ENCODE assay signal across 26 cellular contexts in the genomic region with DNA sequence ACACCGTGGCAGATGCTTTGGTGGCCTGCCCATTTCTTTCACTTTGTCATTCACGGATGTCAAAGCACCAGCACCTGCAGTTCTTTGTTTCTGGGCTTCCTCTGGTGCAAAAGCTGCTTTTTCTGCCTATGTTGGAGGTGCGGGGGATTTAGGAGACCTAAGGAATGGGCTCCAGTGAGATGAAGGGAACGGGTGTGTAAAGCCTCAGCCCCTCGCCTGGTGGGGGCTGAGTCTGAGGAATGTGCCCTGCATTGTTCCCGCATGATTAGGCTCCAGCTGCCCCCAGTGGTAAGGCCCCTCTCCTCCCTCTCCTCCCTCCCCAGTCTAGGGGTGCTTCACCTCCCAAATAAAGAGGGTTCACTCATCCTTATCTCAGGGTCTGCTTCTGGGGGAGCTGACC.
DNase-seq lines count a peak whose midpoint lies in the region; ATAC-seq, FAIRE-seq and TF ChIP-seq lines count a peak whose summit lies in the region.
"Had no signal": no experiment of that assay in that cellular context is flagged by ENCODE, and none has a peak within 500 bp of the region (broad histone marks: within the 10 kb centered on the region; RNA-seq: fewer than 3 reads in every experiment).

No MANE protein-coding gene starts in this region.

- TF ChIP-seq EP300 in H1 (IDR thresholded peaks at IDR 0.05; ENCODE audit: borderline replicate concordance in 1 of 2, low read depth in 2 of 2, low read length in 2 of 2) = no peak

- no peak overlapping the region for H2AK5ac ChIP-seq in IMR-90 (ENCODE audit: low read depth, low read length)
- no peak overlapping the region for H2AK5ac ChIP-seq in H1 (ENCODE audit: low read depth, low read length)

- no peak overlapping the region for H3K56ac ChIP-seq in IMR-90 (ENCODE audit: extremely low read depth, insufficient read depth, low read length)
- no peak overlapping the region for H3K56ac ChIP-seq in H1 (replicated peaks; ENCODE audit: insufficient read length, low read depth, low read length)

- H3K36me3 ChIP-seq in CD8-positive, alpha-beta T cell (ENCODE audit: insufficient read depth, low read length) = no peaks in the 10 kb centered on the region
- no peaks in the 10 kb centered on the region for H3K36me3 ChIP-seq in IMR-90 (ENCODE audit: control insufficient read depth, insufficient read depth, low read length)
- H3K36me3 ChIP-seq in H1 (ENCODE audit: control insufficient read depth in 2 of 4, insufficient read depth in 4 of 4, low read length in 3 of 4) = no peaks in the 10 kb centered on the region
- H3K36me3 ChIP-seq: adrenal gland, SJSA1, spleen, transverse colon had no signal

- H3K79me1 ChIP-seq in IMR-90 (ENCODE audit: low read depth in 1 of 2, low read length in 2 of 2) (no peaks in the 10 kb centered on the region), H1 (ENCODE audit: low read depth, low read length) (no peaks in the 10 kb centered on the region)

- no peaks in the 10 kb centered on the region for H3K27me3 ChIP-seq in CD8-positive, alpha-beta T cell (ENCODE audit: insufficient read depth, low read length)
- H3K27me3 ChIP-seq in IMR-90 (ENCODE audit: control insufficient read depth, insufficient read depth, low read length) = peaks cover under 1% of the 10 kb centered on the region; the same call in 1 of the 2 replicates
- no peaks in the 10 kb centered on the region for H3K27me3 ChIP-seq in H1 (replicated peaks in 1 of 4; ENCODE audit: control insufficient read depth in 3 of 4, extremely low read depth in 1 of 4, insufficient read depth in 3 of 4, low read length in 3 of 4)
- H3K27me3 ChIP-seq: adrenal gland, foreskin keratinocyte, SJSA1, spleen, transverse colon had no signal

- no peak overlapping the region for H3K23ac ChIP-seq in IMR-90 (ENCODE audit: low read depth, low read length)
- H3K23ac ChIP-seq in H1 (ENCODE audit: insufficient read length) = no peak overlapping the region

- H3K36me3 Mint-ChIP-seq in CD8-positive, alpha-beta T cell = peaks cover 5% of the 10 kb centered on the region
- H3K36me3 Mint-ChIP-seq in nephron (ENCODE audit: low read depth) = no peaks in the 10 kb centered on the region
- H3K36me3 Mint-ChIP-seq: immature natural killer cell, natural killer cell had no signal

- intact Hi-C loops in CD8-positive, alpha-beta T cell (cut with DNase I, micrococcal nuclease) = loop anchor here in 1 of 2 experiments (5.0 kb wide), 1 partner anchor 40 kb away; no protein-coding TSS in a partner anchor
- intact Hi-C loops in IMR-90 (cut with micrococcal nuclease) = no loop called here
- intact Hi-C loops in left colon (cut with DNase I, micrococcal nuclease) = no loop called here

- dilution Hi-C loops in IMR-90 (cut with HindIII; ENCODE audit: low sequenced_read_pairs, unreplicated experiment) = no loop called here

- POLR2A ChIA-PET in CD8-positive, alpha-beta T cell (lab: Charles Lee) = interaction anchor here (0.8 to 1.5 kb wide), 3 partner anchors 153 to 211 kb away, joined by 3 to 4 read pairs (median 4); no protein-coding TSS in a partner anchor
- POLR2A ChIA-PET in IMR-90 (lab: Charles Lee; ENCODE audit: unreplicated experiment) = no interaction called here
- POLR2A ChIA-PET in H1 (lab: Charles Lee; ENCODE audit: partially characterized antibody) = interaction anchor here (0.9 to 4.0 kb wide), 9 partner anchors 9 to 188 kb away, joined by 3 to 28 read pairs (median 5); partner anchors contain the start of gene SERINC5

- no peak for DNase-seq in CD8-positive, alpha-beta T cell
- DNase-seq in IMR-90 = no peak
- no peak for DNase-seq in H1 (ENCODE audit: low read depth in 1 of 2, low spot score in 2 of 2)
- no peak for DNase-seq in SW 1271 (lab: John Stamatoyannopoulos, UW)
- no peak for DNase-seq in left colon
- DNase-seq: ACHN; activated T-cell treated with anti-CD3 and anti-CD28 coated beads, Interleukin-2, amount 50 U/mL, for 1 hour; adrenal gland; Calu3; DMS79 treated with DMSO at 0.1 percent for 48 hours; foreskin keratinocyte; immature natural killer cell; Karpas-422; left ventricle myocardium superior; natural killer cell; NCI-H1436 treated with DMSO at 0.1 percent for 48 hours; right cardiac atrium; RPMI8226; spleen; transverse colon had no signal

- H3K4me3 ChIP-seq in CD8-positive, alpha-beta T cell (ENCODE audit: low read depth, low read length) = no peak overlapping the region
- H3K4me3 ChIP-seq in IMR-90 (ENCODE audit: insufficient read depth, low read depth, low read length) (no peak overlapping the region), H1 (ENCODE audit: extremely low read depth in 1 of 4, insufficient read depth in 2 of 4, low read depth in 3 of 4, low read length in 4 of 4) (no peak overlapping the region)
- H3K4me3 ChIP-seq: adrenal gland, SJSA1, spleen, transverse colon had no signal

- WGBS in IMR-90 (ENCODE audit: extremely low coverage in 2 of 2, insufficient read length in 1 of 2), 2 experiments = 80% methylated on average over 1 of the region's 6 CpGs; no CpG with 5 or more reads in 1 of the 2 experiments
- 53% methylated on average over 6 of the region's 6 CpGs; no CpG with 5 or more reads in 1 of the 2 experiments for WGBS in H1 (ENCODE audit: extremely low coverage in 1 of 2, insufficient coverage in 1 of 2, insufficient read length in 1 of 2, insufficient replicate concordance in 2 of 2, low coverage in 1 of 2, low lambda C conversion rate in 2 of 2, missing lambda C conversion rate in 1 of 2), 2 experiments

- ATAC-seq in CD8-positive, alpha-beta T cell = no peak
- ATAC-seq in IMR-90 (ENCODE audit: low read depth) (no peak), left colon (no peak), GM21717 (IDR thresholded peaks at IDR 0.05; ENCODE audit: unreplicated experiment) (no peak)
- ATAC-seq: esophagus mucosa, foreskin keratinocyte, left ventricle myocardium superior, natural killer cell, right cardiac atrium had no signal

- no peak overlapping the region for H2BK5ac ChIP-seq in IMR-90 (ENCODE audit: low read depth, low read length, poor library complexity, severe bottlenecking)
- peak overlapping the region; percentile 82; the same call in 1 of the 2 replicates for H2BK5ac ChIP-seq in H1 (ENCODE audit: low read depth, low read length)

- H4K8ac ChIP-seq in IMR-90 (ENCODE audit: low read depth in 2 of 2, low read length in 2 of 2) (no peak overlapping the region), H1 (ENCODE audit: extremely low read depth, insufficient read depth, low read length) (no peak overlapping the region)

- BruUV-seq in IMR-90 (replicated peaks; lab: Mats Ljungman, UMichigan) = no TSS peak

- peaks cover 48% of the 10 kb centered on the region for H3K4me1 Mint-ChIP-seq in CD8-positive, alpha-beta T cell (ENCODE audit: low read depth)
- peaks cover 62% of the 10 kb centered on the region for H3K4me1 Mint-ChIP-seq in nephron
- H3K4me1 Mint-ChIP-seq: immature natural killer cell, natural killer cell had no signal

- no peak overlapping the region for H2AK9ac ChIP-seq in IMR-90 (replicated peaks; ENCODE audit: low read depth, low read length, poor library complexity)

- peak overlapping the region; percentile 30 for H3K4me3 Mint-ChIP-seq in CD8-positive, alpha-beta T cell
- no peak overlapping the region for H3K4me3 Mint-ChIP-seq in nephron
- H3K4me3 Mint-ChIP-seq: immature natural killer cell; natural killer cell; T-helper 1 cell treated with Interleukin-12 subunit alpha and Interleukin-12 subunit beta and Interleukin-4 antibody, amounts not matched to agents 30 μg/mL and 1 μg/mL, for 36 hours had no signal

- H2BK15ac ChIP-seq in IMR-90 (ENCODE audit: low read depth, low read length) (no peak overlapping the region), H1 (ENCODE audit: low read length) (no peak overlapping the region)

- H3K4me1 ChIP-seq in CD8-positive, alpha-beta T cell (ENCODE audit: insufficient read depth, low read length) = peaks cover 19% of the 10 kb centered on the region
- H3K4me1 ChIP-seq in IMR-90 (ENCODE audit: control insufficient read depth, insufficient read depth, low read length) = no peaks in the 10 kb centered on the region
- H3K4me1 ChIP-seq in H1 (replicated peaks in 1 of 4; ENCODE audit: control insufficient read depth in 3 of 4, insufficient read depth in 4 of 4, low read length in 3 of 4) = peaks cover 5 to 12% (median 8%) of the 10 kb centered on the region in 4 experiments
- H3K4me1 ChIP-seq: adrenal gland, foreskin keratinocyte, parathyroid adenoma, SJSA1, transverse colon had no signal

- in situ Hi-C loops in IMR-90 (cut with MboI; ENCODE audit: low sequenced_read_pairs) = loop anchor here (5.0 to 10.0 kb wide), 2 partner anchors 210 to 577 kb away; no protein-coding TSS in a partner anchor

- H3K4me2 ChIP-seq in IMR-90 (ENCODE audit: low read depth, low read length) = no peak overlapping the region
- H3K4me2 ChIP-seq in H1 (ENCODE audit: insufficient read depth in 1 of 2, low read depth in 2 of 2, low read length in 2 of 2) = peak overlapping the region in 1 of 2 experiments; percentile 0; a peak in 1 of 4 replicates

- FAIRE-seq in H1 (lab: Jason Lieb, UNC) = peak; percentile 45

- H3K27ac ChIP-seq in CD8-positive, alpha-beta T cell (ENCODE audit: low read depth, low read length) = no peak overlapping the region
- H3K27ac ChIP-seq in IMR-90 (ENCODE audit: insufficient read depth, low read length) (no peak overlapping the region), H1 (ENCODE audit: low read depth, low read length) (peak overlapping the region; percentile 12; the same call in 1 of the 2 replicates)
- H3K27ac ChIP-seq: adrenal gland, foreskin keratinocyte, parathyroid adenoma, SJSA1, spleen, transverse colon had no signal

- H2BK20ac ChIP-seq in IMR-90 (ENCODE audit: low read depth, low read length) = no peak overlapping the region
- peak overlapping the region; percentile 73 for H2BK20ac ChIP-seq in H1 (ENCODE audit: low read length)

- no peak overlapping the region for H3K18ac ChIP-seq in IMR-90 (ENCODE audit: low read depth, low read length)
- H3K18ac ChIP-seq in H1 (ENCODE audit: extremely low read depth, low read length) = peak overlapping the region; percentile 56

- peak overlapping the region; percentile 69 for H3K27ac Mint-ChIP-seq in CD8-positive, alpha-beta T cell
- peak overlapping the region; percentile 55 to 88 (median 87) for H3K27ac Mint-ChIP-seq in nephron
- H3K27ac Mint-ChIP-seq: immature natural killer cell; natural killer cell; T-helper 1 cell treated with Interleukin-12 subunit alpha and Interleukin-12 subunit beta and Interleukin-4 antibody, amounts not matched to agents 30 μg/mL and 1 μg/mL, for 36 hours had no signal

- no peak for TF ChIP-seq CTCF in CD8-positive, alpha-beta T cell (IDR thresholded peaks at IDR 0.05)
- TF ChIP-seq CTCF in IMR-90 (conservative IDR thresholded peaks at IDR 0.05; ENCODE audit: low read depth, low read length) (no peak), H1 (IDR thresholded peaks at IDR 0.05; ENCODE audit: control extremely low read depth in 1 of 3, insufficient read depth in 1 of 3, low read depth in 1 of 3, low read length in 3 of 3) (peak in 1 of 3 experiments; percentile 7; a peak in 1 of 4 replicates), nephron (IDR thresholded peaks at IDR 0.05; ENCODE audit: unreplicated experiment in 3 of 3) (no peak)

- no peaks in the 10 kb centered on the region for H3K9me3 Mint-ChIP-seq in CD8-positive, alpha-beta T cell
- H3K9me3 Mint-ChIP-seq in nephron = no peaks in the 10 kb centered on the region
- H3K9me3 Mint-ChIP-seq: immature natural killer cell; natural killer cell; T-helper 1 cell treated with Interleukin-12 subunit alpha and Interleukin-12 subunit beta and Interleukin-4 antibody, amounts not matched to agents 30 μg/mL and 1 μg/mL, for 36 hours had no signal

- H2BK12ac ChIP-seq in H1 (ENCODE audit: low read depth, low read length) = peak overlapping the region; percentile 99

- no peak overlapping the region for H3K14ac ChIP-seq in IMR-90 (replicated peaks; ENCODE audit: low read depth, low read length)
- H3K14ac ChIP-seq in H1 (ENCODE audit: insufficient read length) = no peak overlapping the region

- TF ChIP-seq POLR2A in IMR-90 (IDR thresholded peaks at IDR 0.05; ENCODE audit: low read depth, low read length) (no peak), H1 (IDR thresholded peaks at IDR 0.05; ENCODE audit: control extremely low read depth in 1 of 2, low read depth in 2 of 2, low read length in 2 of 2) (no peak)

- H3K9me1 ChIP-seq in IMR-90 (ENCODE audit: insufficient read depth, low read length) = no peaks in the 10 kb centered on the region

- no peaks in the 10 kb centered on the region for H3K79me2 ChIP-seq in H1 (ENCODE audit: control insufficient read depth in 1 of 2, insufficient read depth in 2 of 2, low read length in 2 of 2)
- H3K79me2 ChIP-seq: parathyroid adenoma had no signal

- H2BK120ac ChIP-seq in IMR-90 (ENCODE audit: low read depth, low read length) = no peak overlapping the region
- H2BK120ac ChIP-seq in H1 (replicated peaks; ENCODE audit: low read depth, low read length) = no peak overlapping the region

- no peaks in the 10 kb centered on the region for H3K23me2 ChIP-seq in H1 (ENCODE audit: low read depth, low read length)

- H4K5ac ChIP-seq in IMR-90 (ENCODE audit: low read depth, low read length) (no peak overlapping the region), H1 (ENCODE audit: insufficient read length, low read depth, low read length) (no peak overlapping the region)

- H3K9me3 ChIP-seq in CD8-positive, alpha-beta T cell (ENCODE audit: low read length) = no peaks in the 10 kb centered on the region
- H3K9me3 ChIP-seq in IMR-90 (ENCODE audit: control insufficient read depth, insufficient read depth, low read length) (no peaks in the 10 kb centered on the region), H1 (ENCODE audit: insufficient read depth in 2 of 2, low read depth in 1 of 2, low read length in 1 of 2) (no peaks in the 10 kb centered on the region)
- H3K9me3 ChIP-seq: adrenal gland, SJSA1, spleen, transverse colon had no signal

- CTCF ChIA-PET in CD8-positive, alpha-beta T cell (lab: Charles Lee) = interaction anchor here (1.1 to 5.4 kb wide), 7 partner anchors 9 to 210 kb away, joined by 3 to 29 read pairs (median 4); no protein-coding TSS in a partner anchor
- CTCF ChIA-PET in IMR-90 (lab: Yijun Ruan, JAX) (interaction anchor here (1.3 to 1.4 kb wide), 2 partner anchors 14 to 210 kb away, joined by 3 read pairs; no protein-coding TSS in a partner anchor), H1 (lab: Charles Lee; ENCODE audit: partially characterized antibody) (interaction anchor here (0.8 to 2.3 kb wide), 11 partner anchors 12 to 211 kb away, joined by 3 to 13 read pairs (median 5); no protein-coding TSS in a partner anchor)

- H3K4ac ChIP-seq in IMR-90 (ENCODE audit: low read depth, low read length) = no peak overlapping the region
- no peak overlapping the region for H3K4ac ChIP-seq in H1 (replicated peaks; ENCODE audit: insufficient read length, low read depth, low read length)

- no peaks in the 10 kb centered on the region for H4K20me1 ChIP-seq in IMR-90 (ENCODE audit: insufficient read depth, low read length)
- no peaks in the 10 kb centered on the region for H4K20me1 ChIP-seq in H1 (replicated peaks in 1 of 2; ENCODE audit: control insufficient read depth in 1 of 2, insufficient read depth in 2 of 2, low read length in 2 of 2)

- no peak overlapping the region for H4K91ac ChIP-seq in IMR-90 (ENCODE audit: insufficient read depth, low read depth, low read length)
- H4K91ac ChIP-seq in H1 (replicated peaks; ENCODE audit: insufficient read length, low read length) = peak overlapping the region; percentile 48

- H3K9ac ChIP-seq in IMR-90 (ENCODE audit: low read depth, low read length) (no peak overlapping the region), H1 (replicated peaks in 1 of 4; ENCODE audit: extremely low read depth in 1 of 4, low read depth in 3 of 4, low read length in 3 of 4) (no peak overlapping the region)
- H3K9ac ChIP-seq: parathyroid adenoma had no signal

- H2AFZ ChIP-seq in IMR-90 (replicated peaks; ENCODE audit: low read length, poor library complexity) (peak overlapping the region; percentile 48), H1 (ENCODE audit: low read length) (peak overlapping the region; percentile 2; the same call in 1 of the 2 replicates)
- H2AFZ ChIP-seq: parathyroid adenoma had no signal

- no peak for TF ChIP-seq RAD21 in IMR-90 (IDR thresholded peaks at IDR 0.05; ENCODE audit: low read length)
- TF ChIP-seq RAD21 in H1 (IDR thresholded peaks at IDR 0.05 in 1 of 2, conservative IDR thresholded peaks at IDR 0.05 in 1 of 2; ENCODE audit: low read depth in 2 of 2, low read length in 2 of 2) = no peak; a peak in 2 of 4 replicates

- no peaks in the 10 kb centered on the region for H3K27me3 Mint-ChIP-seq in CD8-positive, alpha-beta T cell (ENCODE audit: low read depth)
- peaks cover 3% of the 10 kb centered on the region for H3K27me3 Mint-ChIP-seq in nephron (ENCODE audit: low read depth)
